Comparison of ENCODE assay signal across 1 cellular context in the genomic region with DNA sequence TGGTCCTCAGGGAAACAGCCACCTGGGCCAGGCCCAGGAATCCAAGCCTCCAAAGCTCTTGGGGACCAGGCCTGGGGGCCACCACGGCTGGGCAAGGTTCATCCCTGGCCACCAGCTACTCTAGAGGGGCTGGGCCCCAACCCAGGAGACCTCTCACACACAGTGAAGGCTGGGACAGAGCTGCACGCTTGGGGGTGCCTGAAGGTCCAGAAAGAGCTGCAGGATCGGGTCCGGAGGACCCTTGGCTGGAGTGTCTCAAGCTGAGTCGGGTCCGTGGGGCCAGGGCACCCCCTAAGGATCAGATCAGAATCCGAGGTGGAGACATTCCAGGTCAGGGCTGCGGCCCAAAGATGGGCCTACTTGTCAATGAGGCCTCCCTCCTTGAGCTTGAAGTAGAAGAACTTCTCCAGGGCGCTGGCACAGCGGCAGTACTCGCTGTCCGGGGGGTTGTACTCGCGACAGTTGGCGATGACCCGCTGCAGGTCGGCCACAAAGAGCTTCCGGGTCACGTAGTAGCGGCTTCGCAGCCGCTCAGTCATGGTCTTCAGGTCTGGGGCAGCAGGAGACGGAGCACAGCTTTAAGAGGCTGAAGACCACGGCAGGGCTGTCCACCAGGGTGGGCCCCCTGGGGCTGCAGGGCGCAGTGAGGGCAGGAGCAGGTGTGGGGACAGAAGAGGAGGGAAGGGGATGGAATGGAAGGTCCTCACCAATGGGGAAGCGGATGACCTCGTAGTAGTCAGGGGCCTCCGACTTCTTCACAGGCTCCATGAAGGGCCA.
TF ChIP-seq lines count a peak whose summit lies in the region.

No MANE protein-coding gene starts in this region.

TF ChIP-seq in IMR-90, 13 proteins besides CTCF, POLR2A, EP300 and RAD21:
- TF ChIP-seq RFX5 (IDR thresholded peaks at IDR 0.05; ENCODE audit: low read depth, low read length) (no peak), RCOR1 (IDR thresholded peaks at IDR 0.05; ENCODE audit: insufficient replicate concordance, low read length) (no peak), SMC3 (IDR thresholded peaks at IDR 0.05; ENCODE audit: low read depth, low read length) (no peak), CEBPB (IDR thresholded peaks at IDR 0.05; ENCODE audit: low read depth, low read length) (no peak), MAZ (IDR thresholded peaks at IDR 0.05; ENCODE audit: borderline replicate concordance, low read depth, low read length) (no peak), BHLHE40 (IDR thresholded peaks at IDR 0.05; ENCODE audit: low read depth, low read length) (no peak), MXI1 (IDR thresholded peaks at IDR 0.05; ENCODE audit: borderline replicate concordance, low read depth, low read length) (no peak), CHD1 (IDR thresholded peaks at IDR 0.05; ENCODE audit: low read depth, low read length) (no peak), FOS (IDR thresholded peaks at IDR 0.05; ENCODE audit: low read depth, low read length) (no peak), NFE2L2 (IDR thresholded peaks at IDR 0.05; ENCODE audit: low read depth, low read length) (no peak), MAFK (IDR thresholded peaks at IDR 0.05; ENCODE audit: low read depth, low read length) (no peak)
- TF ChIP-seq, protein P1, sequence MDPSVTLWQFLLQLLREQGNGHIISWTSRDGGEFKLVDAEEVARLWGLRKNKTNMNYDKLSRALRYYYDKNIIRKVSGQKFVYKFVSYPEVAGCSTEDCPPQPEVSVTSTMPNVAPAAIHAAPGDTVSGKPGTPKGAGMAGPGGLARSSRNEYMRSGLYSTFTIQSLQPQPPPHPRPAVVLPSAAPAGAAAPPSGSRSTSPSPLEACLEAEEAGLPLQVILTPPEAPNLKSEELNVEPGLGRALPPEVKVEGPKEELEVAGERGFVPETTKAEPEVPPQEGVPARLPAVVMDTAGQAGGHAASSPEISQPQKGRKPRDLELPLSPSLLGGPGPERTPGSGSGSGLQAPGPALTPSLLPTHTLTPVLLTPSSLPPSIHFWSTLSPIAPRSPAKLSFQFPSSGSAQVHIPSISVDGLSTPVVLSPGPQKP (IDR thresholded peaks at IDR 0.05; ENCODE audit: borderline replicate concordance, low read depth, low read length), result no peak
- TF ChIP-seq, protein P2, sequence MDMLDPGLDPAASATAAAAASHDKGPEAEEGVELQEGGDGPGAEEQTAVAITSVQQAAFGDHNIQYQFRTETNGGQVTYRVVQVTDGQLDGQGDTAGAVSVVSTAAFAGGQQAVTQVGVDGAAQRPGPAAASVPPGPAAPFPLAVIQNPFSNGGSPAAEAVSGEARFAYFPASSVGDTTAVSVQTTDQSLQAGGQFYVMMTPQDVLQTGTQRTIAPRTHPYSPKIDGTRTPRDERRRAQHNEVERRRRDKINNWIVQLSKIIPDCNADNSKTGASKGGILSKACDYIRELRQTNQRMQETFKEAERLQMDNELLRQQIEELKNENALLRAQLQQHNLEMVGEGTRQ (IDR thresholded peaks at IDR 0.05; ENCODE audit: low read depth, low read length), result no peak
